Comparison of ENCODE assay signal across 8 cellular contexts in genomic region chr1:202807367-202807925, GRCh38. TPM values are rescaled to one million over a fixed set of nuclear protein-coding genes. Genes with fewer than 3 reads are reported as not detected.
A peak's percentile ranks its signal among the peaks of the same experiment; 100 is the strongest.
DNase-seq lines count a peak whose midpoint lies in the region; ATAC-seq and TF ChIP-seq lines count a peak whose summit lies in the region.

No MANE protein-coding gene starts in this region.

- peaks cover 70% of the 10 kb centered on the region for H3K4me1 Mint-ChIP-seq in activated T-cell treated with anti-CD3 and anti-CD28 coated beads, Interleukin-2, amount 50 U/mL, for 24 hours (ENCODE audit: low read depth)
- peaks cover 43 to 66% of the 10 kb centered on the region in 2 donors for H3K4me1 Mint-ChIP-seq in natural killer cell

- peak overlapping the region; percentile 87 for H3K4me3 Mint-ChIP-seq in activated T-cell treated with anti-CD3 and anti-CD28 coated beads, Interleukin-2, amount 50 U/mL, for 24 hours
- H3K4me3 Mint-ChIP-seq in natural killer cell = peak overlapping the region; percentile 84

- 0 out of 3 replicates have a peak, but pooled peaks have one; percentile 22 for ATAC-seq in DND-41 (ENCODE audit: insufficient read depth, low read depth)
- peak; percentile 21 to 38 (median 22) for ATAC-seq in natural killer cell

- H3K27me3 Mint-ChIP-seq in activated T-cell treated with anti-CD3 and anti-CD28 coated beads, Interleukin-2, amount 50 U/mL, for 24 hours = peaks cover 9% of the 10 kb centered on the region
- no peaks in the 10 kb centered on the region for H3K27me3 Mint-ChIP-seq in natural killer cell (ENCODE audit: low read depth in 2 of 2)

- BruUV-seq in OCI-LY7 (replicated peaks; lab: Mats Ljungman, UMichigan) = no TSS peak

- H3K36me3 ChIP-seq in DND-41 (ENCODE audit: insufficient read depth, low read length) (no peaks in the 10 kb centered on the region), esophagus squamous epithelium (no peaks in the 10 kb centered on the region), OCI-LY7 (ENCODE audit: insufficient read depth, low read length) (no peaks in the 10 kb centered on the region)

- H3K9ac ChIP-seq in DND-41 (ENCODE audit: low read depth, low read length) = peak overlapping the region; percentile 12; the same call in 1 of the 2 replicates

- intact Hi-C loops in esophagus squamous epithelium (cut with DNase I) (no loop called here), natural killer cell (cut with micrococcal nuclease) (loop anchor here (5.0 kb wide), 1 partner anchor 200 kb away; the partner anchor contains the start of gene TMEM183A), OCI-LY7 (cut with micrococcal nuclease; ENCODE audit: unreplicated experiment) (no loop called here)

- H2AFZ ChIP-seq in DND-41 (ENCODE audit: low read depth, low read length) (no peak overlapping the region), OCI-LY7 (ENCODE audit: low read length) (no peak overlapping the region)

- H3K79me2 ChIP-seq in DND-41 (ENCODE audit: insufficient read depth, low read length) = no peaks in the 10 kb centered on the region
- H3K79me2 ChIP-seq in OCI-LY7 (ENCODE audit: insufficient read depth, low read depth, low read length) = no peaks in the 10 kb centered on the region

- H3K27me3 ChIP-seq in DND-41 (ENCODE audit: insufficient read depth, low read length, poor library complexity) (peaks cover 83% of the 10 kb centered on the region), esophagus squamous epithelium (no peaks in the 10 kb centered on the region)

- H4K20me1 ChIP-seq in DND-41 (ENCODE audit: insufficient read depth, low read length) = 0 out of 2 replicates have a peak, but pooled peaks cover 3% of the 10 kb centered on the region
- H4K20me1 ChIP-seq in OCI-LY7 (ENCODE audit: insufficient read depth, low read length) = no peaks in the 10 kb centered on the region

- H3K9me3 Mint-ChIP-seq in activated T-cell treated with anti-CD3 and anti-CD28 coated beads, Interleukin-2, amount 50 U/mL, for 24 hours = no peaks in the 10 kb centered on the region
- no peaks in the 10 kb centered on the region for H3K9me3 Mint-ChIP-seq in natural killer cell

- H3K27ac ChIP-seq in DND-41 (ENCODE audit: low read length) (no peak overlapping the region), esophagus squamous epithelium (peak overlapping the region; percentile 90 to 95 (median 94)), temporal lobe (ENCODE audit: low read depth, low read length) (peak overlapping the region; percentile 7), OCI-LY7 (ENCODE audit: low read depth, low read length, poor library complexity, severe bottlenecking) (no peak overlapping the region)

- H3K4me1 ChIP-seq in DND-41 (ENCODE audit: insufficient read depth, low read length) (peaks cover 16% of the 10 kb centered on the region), esophagus squamous epithelium (peaks cover 11 to 82% (median 31%) of the 10 kb centered on the region in 3 donors), OCI-LY7 (ENCODE audit: insufficient read depth, low read length, poor library complexity, severe bottlenecking) (no peaks in the 10 kb centered on the region)

- TF ChIP-seq CTCF in DND-41 (IDR thresholded peaks at IDR 0.05; ENCODE audit: borderline replicate concordance, extremely low read depth, low read length, poor library complexity, severe bottlenecking) = no peak
- no peak for TF ChIP-seq CTCF in esophagus squamous epithelium (IDR thresholded peaks at IDR 0.05)
- TF ChIP-seq CTCF in natural killer cell (IDR thresholded peaks at IDR 0.05) = no peak
- no peak for TF ChIP-seq CTCF in OCI-LY7 (conservative IDR thresholded peaks at IDR 0.05; ENCODE audit: low read length)

- H3K9me3 ChIP-seq in DND-41 (ENCODE audit: insufficient read depth, low read length, severe bottlenecking) = no peaks in the 10 kb centered on the region
- no peaks in the 10 kb centered on the region for H3K9me3 ChIP-seq in esophagus squamous epithelium
- H3K9me3 ChIP-seq in OCI-LY7 (ENCODE audit: low read length) = no peaks in the 10 kb centered on the region

- WGBS in esophagus squamous epithelium, 2 donors = no CpG with 5 or more reads among the region's 52 CpGs

- peak overlapping the region; percentile 96 for H3K27ac Mint-ChIP-seq in activated T-cell treated with anti-CD3 and anti-CD28 coated beads, Interleukin-2, amount 50 U/mL, for 24 hours
- peak overlapping the region in 1 of 2 donors; percentile 88 for H3K27ac Mint-ChIP-seq in natural killer cell

- H3K36me3 Mint-ChIP-seq in activated T-cell treated with anti-CD3 and anti-CD28 coated beads, Interleukin-2, amount 50 U/mL, for 24 hours (ENCODE audit: low read depth) = peaks cover 8% of the 10 kb centered on the region
- no peaks in the 10 kb centered on the region for H3K36me3 Mint-ChIP-seq in natural killer cell

- no peak for TF ChIP-seq POLR2A in esophagus squamous epithelium (IDR thresholded peaks at IDR 0.05)

- H3K9me2 ChIP-seq in OCI-LY7 (ENCODE audit: insufficient read depth, low read length) = no peaks in the 10 kb centered on the region

- no peak for DNase-seq in DND-41
- peak; percentile 39 for DNase-seq in NCI-H1105 treated with DMSO at 0.1 percent for 48 hours (lab: John Stamatoyannopoulos, UW)
- peak; percentile 63 for DNase-seq in activated T-cell treated with anti-CD3 and anti-CD28 coated beads, Interleukin-2, amount 50 U/mL, for 24 hours
- no peak for DNase-seq in esophagus squamous epithelium (lab: John Stamatoyannopoulos, UW)
- DNase-seq in natural killer cell = no peak
- no peak for DNase-seq in NCI-H524 treated with DMSO at 0.1 percent for 48 hours (lab: John Stamatoyannopoulos, UW)
- DNase-seq in OCI-LY7 (ENCODE audit: low spot score) = no peak

- H3K4me2 ChIP-seq in DND-41 (ENCODE audit: insufficient read depth, low read length) (peak overlapping the region; percentile 59), OCI-LY7 (ENCODE audit: low read length) (no peak overlapping the region; the same call in 1 of the 2 replicates)

- H3K4me3 ChIP-seq in DND-41 (ENCODE audit: low read depth in 1 of 2, low read length in 2 of 2) (peak overlapping the region in 1 of 2 experiments; percentile 46; a peak in 1 of 4 replicates), esophagus squamous epithelium (peak overlapping the region; percentile 79 to 88 (median 80)), OCI-LY7 (ENCODE audit: low read depth, low read length, poor library complexity, severe bottlenecking) (no peak overlapping the region)

- POLR2A ChIA-PET in OCI-LY7 (lab: Charles Lee) = no interaction called here

- CTCF ChIA-PET in OCI-LY7 (lab: Charles Lee; ENCODE audit: unreplicated experiment) = no interaction called here

RNA-seq across cellular contexts. Expression of gene KDM5B, which starts 0.8 kb away (rescaled TPM):
- total RNA-seq in esophagus squamous epithelium (10 to 100 TPM; 41.2 to 88.9 (median 60.3) TPM), natural killer cell (100 to 1,000 TPM; 107 to 121 (median 108) TPM), temporal lobe (140 TPM), OCI-LY7 (2022) (not detected in 2 replicates)
- total RNA-seq in OCI-LY7 (2014; rRNA removed; shearing (Covaris generic)) = not detected in 2 replicates

RNA-seq across cellular contexts. Expression of gene PCAT6, which starts 3.3 kb away (rescaled TPM):
- total RNA-seq in esophagus squamous epithelium (1 to 10 TPM in 2 of 4 donors, under 1 TPM in 2; 0.57 to 1.2 (median 1.1) TPM), natural killer cell (1 to 10 TPM in 2 of 3 donors, not detected in 1; 1.1 to 1.5 TPM), temporal lobe (not detected), OCI-LY7 (2022) (not detected in 2 replicates)
- total RNA-seq in OCI-LY7 (2014; rRNA removed; shearing (Covaris generic)) = not detected in 2 replicates

Comparison
In these comparisons a context has a peak if more than half of its experiments do, and no peak if none do; other contexts are left out.
1. DNase-seq: peak in NCI-H1105 treated with DMSO at 0.1 percent for 48 hours (single experiment) and activated T-cell treated with anti-CD3 and anti-CD28 coated beads, Interleukin-2, amount 50 U/mL, for 24 hours (single experiment); none in DND-41 (single experiment), esophagus squamous epithelium (single experiment), natural killer cell (single experiment), NCI-H524 treated with DMSO at 0.1 percent for 48 hours (single experiment) and OCI-LY7 (single experiment).
2. H3K27ac ChIP-seq: peak in esophagus squamous epithelium (4 of 4) and temporal lobe (single experiment); none in DND-41 (single experiment) and OCI-LY7 (single experiment).
3. RNA of gene KDM5B, which starts 0.8 kb away (total RNA-seq): 140 TPM in temporal lobe (single experiment), 107 to 121 TPM in natural killer cell and 41.2 to 88.9 TPM in esophagus squamous epithelium; not detected in OCI-LY7; every median in the first group is over 10 times any median in the second.